11 cellular contexts compared by ENCODE assay signal in the genomic region with DNA sequence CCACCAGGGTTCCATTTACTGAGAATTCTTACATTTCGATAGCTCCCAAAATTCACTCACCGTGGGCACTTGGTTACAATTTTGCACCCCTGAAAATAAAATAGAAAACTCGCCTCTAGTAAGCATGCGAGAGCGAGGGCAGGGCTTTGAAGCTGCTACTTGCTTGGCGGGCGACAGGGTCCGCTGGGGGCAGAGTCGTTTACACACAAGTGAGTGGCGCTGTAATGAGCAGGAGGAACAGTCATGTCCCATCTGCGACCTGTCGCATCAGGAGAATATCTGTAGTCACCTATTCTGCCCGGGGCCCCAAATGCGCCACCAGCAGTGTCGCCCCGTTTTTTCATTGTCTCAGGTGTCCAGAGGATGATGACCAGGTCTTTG. TPM values are rescaled to one million over a fixed set of nuclear protein-coding genes. Genes with fewer than 3 reads are reported as not detected.
DNase-seq lines count a peak whose midpoint lies in the region; ATAC-seq, FAIRE-seq and TF ChIP-seq lines count a peak whose summit lies in the region.
"Had no signal": no experiment of that assay in that cellular context is flagged by ENCODE, and none has a peak within 500 bp of the region (broad histone marks: within the 10 kb centered on the region; RNA-seq: fewer than 3 reads in every experiment).

No MANE protein-coding gene starts in this region.

- H3K36me3 ChIP-seq in astrocyte (ENCODE audit: insufficient read depth, low read length) (no peaks in the 10 kb centered on the region), iPS-20b (ENCODE audit: insufficient read depth, low read depth, low read length) (no peaks in the 10 kb centered on the region), sigmoid colon (no peaks in the 10 kb centered on the region)

- H4K20me1 ChIP-seq in astrocyte (ENCODE audit: insufficient read depth, low read length), result no peaks in the 10 kb centered on the region

- no peak overlapping the region for H3K27ac ChIP-seq in astrocyte (ENCODE audit: low read depth, low read length)
- no peak overlapping the region for H3K27ac ChIP-seq in iPS-20b (ENCODE audit: low read length)
- peak overlapping the region; percentile 65 to 86 (median 76) for H3K27ac ChIP-seq in sigmoid colon
- H3K27ac ChIP-seq: C4-2B had no signal

- no peaks in the 10 kb centered on the region for H3K79me2 ChIP-seq in astrocyte (ENCODE audit: insufficient read depth, low read length)

- 10 to 11% methylated on average over 16 of the region's 16 CpGs for WGBS in sigmoid colon, 2 donors

- no peak for FAIRE-seq in astrocyte (lab: Jason Lieb, UNC)

- ATAC-seq in HG03025 (IDR thresholded peaks at IDR 0.05; ENCODE audit: low FRiP score, unreplicated experiment) (no peak), GM21447 (IDR thresholded peaks at IDR 0.05; ENCODE audit: unreplicated experiment) (no peak)
- ATAC-seq: activated T-cell treated with anti-CD3 and anti-CD28 coated beads, Interleukin-2, amount 50 U/mL, for 4 hours; stimulated activated memory B cell treated with anti-CD40 and anti-IgM and Interleukin-4, amounts not matched to agents 10 μg/mL and 1 μg/mL and 100 μg/mL, for 72 hours had no signal

- H3K36me3 Mint-ChIP-seq in astrocyte (ENCODE audit: low read depth, unreplicated experiment), result no peaks in the 10 kb centered on the region
- H3K36me3 Mint-ChIP-seq: stimulated activated memory B cell treated with anti-CD40 and anti-IgM and Interleukin-4, amounts not matched to agents 10 μg/mL and 1 μg/mL and 100 μg/mL, for 72 hours had no signal

- H3K27ac Mint-ChIP-seq in astrocyte (ENCODE audit: unreplicated experiment), result no peak overlapping the region
- H3K27ac Mint-ChIP-seq: stimulated activated memory B cell treated with anti-CD40 and anti-IgM and Interleukin-4, amounts not matched to agents 10 μg/mL and 1 μg/mL and 100 μg/mL, for 72 hours had no signal

- TF ChIP-seq EP300 in sigmoid colon (IDR thresholded peaks at IDR 0.05), result no peak

- no peak for TF ChIP-seq CTCF in astrocyte (IDR thresholded peaks at IDR 0.05; ENCODE audit: insufficient read depth, low read depth, low read length)
- TF ChIP-seq CTCF in sigmoid colon (IDR thresholded peaks at IDR 0.05), result no peak

- H3K9me3 Mint-ChIP-seq in astrocyte (ENCODE audit: unreplicated experiment), result no peaks in the 10 kb centered on the region
- H3K9me3 Mint-ChIP-seq: activated T-cell treated with anti-CD3 and anti-CD28 coated beads, Interleukin-2, amount 50 U/mL, for 4 hours; stimulated activated memory B cell treated with anti-CD40 and anti-IgM and Interleukin-4, amounts not matched to agents 10 μg/mL and 1 μg/mL and 100 μg/mL, for 72 hours had no signal

- intact Hi-C loops in sigmoid colon (cut with DNase I), result loop anchor here (10.0 kb wide), 1 partner anchor 133 kb away; no protein-coding TSS in a partner anchor

- peaks cover 15% of the 10 kb centered on the region for H3K4me1 Mint-ChIP-seq in astrocyte (ENCODE audit: low read depth, unreplicated experiment)
- H3K4me1 Mint-ChIP-seq: stimulated activated memory B cell treated with anti-CD40 and anti-IgM and Interleukin-4, amounts not matched to agents 10 μg/mL and 1 μg/mL and 100 μg/mL, for 72 hours had no signal

- H3K27me3 ChIP-seq in astrocyte (ENCODE audit: insufficient read depth, low read length) (peaks cover 61% of the 10 kb centered on the region), iPS-20b (ENCODE audit: insufficient read depth, low read length) (peaks cover 73% of the 10 kb centered on the region), sigmoid colon (peaks cover 17 to 59% (median 39%) of the 10 kb centered on the region in 3 donors)

- peaks cover 51% of the 10 kb centered on the region for H3K27me3 Mint-ChIP-seq in astrocyte (ENCODE audit: low read depth, unreplicated experiment)

- peaks cover 3% of the 10 kb centered on the region for H3K9me3 ChIP-seq in astrocyte (ENCODE audit: insufficient read depth, low read depth, low read length)
- H3K9me3 ChIP-seq in iPS-20b (ENCODE audit: insufficient read depth, low read depth, low read length), result no peaks in the 10 kb centered on the region
- no peaks in the 10 kb centered on the region for H3K9me3 ChIP-seq in sigmoid colon

- DNase-seq in ELR (ENCODE audit: low read depth), result peak; percentile 30
- no peak for DNase-seq in astrocyte (ENCODE audit: low read depth)
- DNase-seq in sigmoid colon, result no peak
- DNase-seq in NCI-H2227 treated with DMSO at 0.1 percent for 48 hours (lab: John Stamatoyannopoulos, UW), result no peak
- DNase-seq in stimulated activated CD4-positive, alpha-beta T cell treated with anti-CD3 and anti-CD28 coated beads, Interleukin-15, amount 100 ng/mL, for 24 hours, result no peak
- DNase-seq: activated T-cell treated with anti-CD3 and anti-CD28 coated beads, Interleukin-2, amount 50 U/mL, for 4 hours had no signal

- no peak overlapping the region for H3K4me3 ChIP-seq in astrocyte (ENCODE audit: insufficient read depth, low read depth, low read length)
- H3K4me3 ChIP-seq in iPS-20b (ENCODE audit: low read length), result peak overlapping the region; percentile 59
- H3K4me3 ChIP-seq in sigmoid colon, result peak overlapping the region; percentile 43 to 53 (median 52)

- H3K4me1 ChIP-seq in astrocyte (ENCODE audit: insufficient read depth, low read length) (peaks cover 19% of the 10 kb centered on the region), iPS-20b (ENCODE audit: insufficient read depth, low read length) (peaks cover 8% of the 10 kb centered on the region; the same call in 1 of the 2 replicates), sigmoid colon (peaks cover 0 to 27% (median 25%) of the 10 kb centered on the region in 4 donors)

- TF ChIP-seq POLR2A in sigmoid colon (IDR thresholded peaks at IDR 0.05), result no peak

- H3K4me3 Mint-ChIP-seq in astrocyte (ENCODE audit: unreplicated experiment), result peak overlapping the region; percentile 74
- H3K4me3 Mint-ChIP-seq: activated T-cell treated with anti-CD3 and anti-CD28 coated beads, Interleukin-2, amount 50 U/mL, for 4 hours; stimulated activated memory B cell treated with anti-CD40 and anti-IgM and Interleukin-4, amounts not matched to agents 10 μg/mL and 1 μg/mL and 100 μg/mL, for 72 hours had no signal

- H3K9ac ChIP-seq in astrocyte (ENCODE audit: low read length) (no peak overlapping the region), iPS-20b (ENCODE audit: low read depth, low read length) (no peak overlapping the region)

- no peak overlapping the region for H2AFZ ChIP-seq in astrocyte (ENCODE audit: low read depth, low read length)

- peak overlapping the region; percentile 81 for H3K4me2 ChIP-seq in astrocyte (ENCODE audit: low read length)

RNA-seq across cellular contexts. Expression of gene MEOX2, which starts 1.2 kb away (rescaled TPM):
- not detected in 2 replicates for total RNA-seq in astrocyte
- total RNA-seq in sigmoid colon, result 1 to 10 TPM; 1.6 to 9.7 (median 6.7) TPM
- 1 to 10 TPM in 1 of 3 donors, under 1 TPM in 2; 0.23 to 1.1 (median 0.60) TPM for polyA plus RNA-seq in sigmoid colon
- total RNA-seq: activated T-cell treated with anti-CD3 and anti-CD28 coated beads, Interleukin-2, amount 50 U/mL, for 4 hours had no signal

Comparison
In these comparisons a context has a peak if more than half of its experiments do, and no peak if none do; other contexts are left out.
1. H3K27ac ChIP-seq: peak in sigmoid colon (4 of 4); none in astrocyte (single experiment) and iPS-20b (single experiment).